Comparison of ENCODE assay signal across 1 cellular context in the genomic region with DNA sequence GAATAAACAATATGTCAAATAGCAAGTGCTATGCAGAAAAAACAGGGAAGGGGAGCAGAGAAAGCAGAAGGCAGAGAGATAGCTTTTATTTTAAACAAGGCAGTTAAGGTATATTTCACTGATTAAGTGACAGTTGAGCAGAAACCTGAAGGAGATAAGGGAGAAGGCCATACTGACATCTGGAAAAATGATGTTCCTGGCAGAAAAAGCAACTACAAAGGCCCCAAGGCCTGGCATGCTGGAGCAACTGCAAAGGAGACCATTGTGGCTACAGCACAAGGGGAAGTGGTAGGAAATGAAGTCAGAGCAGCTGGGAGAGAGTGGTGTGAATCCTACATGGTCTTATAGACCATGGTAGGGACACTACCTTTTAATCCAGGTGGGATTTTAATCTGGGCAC.
TF ChIP-seq lines count a peak whose summit lies in the region.

No MANE protein-coding gene starts in this region.

TF ChIP-seq in K562, 482 proteins besides CTCF, POLR2A, EP300 and RAD21 (continued from another document and continues in another):
- TF ChIP-seq GMEB1 (CRISPR knock-in tag; IDR thresholded peaks at IDR 0.05) (no peak), GABPB2 (CRISPR knock-in tag; conservative IDR thresholded peaks at IDR 0.05) (no peak), FOXM1 (IDR thresholded peaks at IDR 0.05; ENCODE audit: low read depth) (peak; percentile 58), FOXM1 (CRISPR knock-in tag; IDR thresholded peaks at IDR 0.05; ENCODE audit: low read depth) (no peak), CBFA2T3 (IDR thresholded peaks at IDR 0.05) (peak; percentile 92), NCOR1 (IDR thresholded peaks at IDR 0.05) (peak; percentile 83), MEF2A (IDR thresholded peaks at IDR 0.05; ENCODE audit: control insufficient read depth, low read depth, low read length) (no peak), EP400 (IDR thresholded peaks at IDR 0.05) (peak; percentile 51; the same call in 1 of the 2 replicates), NFE2 (IDR thresholded peaks at IDR 0.05; ENCODE audit: low read depth) (no peak), RBM14 (IDR thresholded peaks at IDR 0.05; ENCODE audit: borderline replicate concordance, insufficient read depth, low read depth, low read length) (no peak), SOX6 (IDR thresholded peaks at IDR 0.05) (peak; percentile 71; the same call in 1 of the 2 replicates), CREB1 (IDR thresholded peaks at IDR 0.05) (no peak), CREB1 (CRISPR knock-in tag; IDR thresholded peaks at IDR 0.05) (no peak), CBX3 (IDR thresholded peaks at IDR 0.05; ENCODE audit: borderline replicate concordance in 1 of 2, low read length in 2 of 2) (no peak), ZNF449 (CRISPR knock-in tag; IDR thresholded peaks at IDR 0.05) (no peak), HDAC3 (IDR thresholded peaks at IDR 0.05; ENCODE audit: borderline replicate concordance, partially characterized antibody) (peak; percentile 55), BRD9 (IDR thresholded peaks at IDR 0.05; ENCODE audit: low read depth, partially characterized antibody) (peak; percentile 33), ZEB2 (IDR thresholded peaks at IDR 0.05) (peak; percentile 73; the same call in 1 of the 2 replicates), GATA2 (CRISPR knock-in tag; IDR thresholded peaks at IDR 0.05) (peak; percentile 54; the same call in 1 of the 2 replicates), HDAC2 (IDR thresholded peaks at IDR 0.05) (no peak), ZMIZ1 (IDR thresholded peaks at IDR 0.05; ENCODE audit: low read depth in 2 of 2, low read length in 2 of 2) (peak in 1 of 2 experiments; percentile 54; a peak in 1 of 4 replicates), SMAD4 (CRISPR knock-in tag; conservative IDR thresholded peaks at IDR 0.05) (peak; percentile 43; the same call in 1 of the 2 replicates), CEBPB (tag; IDR thresholded peaks at IDR 0.05) (no peak), HOMEZ (CRISPR knock-in tag; IDR thresholded peaks at IDR 0.05) (no peak), ARNT (IDR thresholded peaks at IDR 0.05) (0 out of 4 replicates have a peak, but pooled peaks of 1 of the 2 experiments have one; percentile 23), RCOR1 (IDR thresholded peaks at IDR 0.05; ENCODE audit: borderline replicate concordance in 1 of 2, low read depth in 2 of 2, low read length in 2 of 2) (no peak), MAX (CRISPR knock-in tag; IDR thresholded peaks at IDR 0.05) (no peak), PURB (CRISPR knock-in tag; IDR thresholded peaks at IDR 0.05; ENCODE audit: low read depth) (no peak), NFIC (IDR thresholded peaks at IDR 0.05) (peak; percentile 58), GTF2E2 (tag; IDR thresholded peaks at IDR 0.05) (no peak), NRF1 (conservative IDR thresholded peaks at IDR 0.05 in 1 of 2, IDR thresholded peaks at IDR 0.05 in 1 of 2) (0 out of 4 replicates have a peak, but pooled peaks of 1 of the 2 experiments have one; percentile 15), ZNF766 (CRISPR knock-in tag; conservative IDR thresholded peaks at IDR 0.05) (0 out of 2 replicates have a peak, but pooled peaks have one; percentile 57), NR2C1 (IDR thresholded peaks at IDR 0.05) (0 out of 2 replicates have a peak, but pooled peaks have one; percentile 24), NR2C1 (tag; IDR thresholded peaks at IDR 0.05) (no peak), KDM1A (IDR thresholded peaks at IDR 0.05) (peak in 1 of 2 experiments; percentile 46; a peak in 3 of 4 replicates), MTA2 (IDR thresholded peaks at IDR 0.05; ENCODE audit: low read depth) (peak; percentile 77), RFX1 (IDR thresholded peaks at IDR 0.05) (no peak), RFX5 (IDR thresholded peaks at IDR 0.05; ENCODE audit: low read depth, low read length) (no peak), CBX1 (IDR thresholded peaks at IDR 0.05; ENCODE audit: low read depth) (no peak), SMAD3 (CRISPR knock-in tag; conservative IDR thresholded peaks at IDR 0.05) (0 out of 2 replicates have a peak, but pooled peaks have one; percentile 74), TCF3 (CRISPR knock-in tag; IDR thresholded peaks at IDR 0.05) (peak; percentile 84), PHB2 (IDR thresholded peaks at IDR 0.05; ENCODE audit: low read depth) (peak; percentile 55; the same call in 1 of the 2 replicates), MEIS2 (IDR thresholded peaks at IDR 0.05; ENCODE audit: partially characterized antibody) (peak; percentile 95), MYNN (IDR thresholded peaks at IDR 0.05) (0 out of 2 replicates have a peak, but pooled peaks have one; percentile 19), MYNN (CRISPR knock-in tag; IDR thresholded peaks at IDR 0.05) (no peak), BCLAF1 (IDR thresholded peaks at IDR 0.05; ENCODE audit: borderline replicate concordance in 1 of 2, control insufficient read depth in 1 of 2, low read depth in 2 of 2, low read length in 1 of 2) (no peak), DPF2 (IDR thresholded peaks at IDR 0.05) (peak; percentile 90), TRIM28 (IDR thresholded peaks at IDR 0.05) (no peak), ELK3 (CRISPR knock-in tag; IDR thresholded peaks at IDR 0.05) (no peak), ZNF174 (CRISPR knock-in tag; IDR thresholded peaks at IDR 0.05) (no peak), PML (IDR thresholded peaks at IDR 0.05; ENCODE audit: low read length) (peak; percentile 72), HMGN3 (IDR thresholded peaks at IDR 0.05; ENCODE audit: borderline replicate concordance, extremely low read depth, insufficient read length, low read depth, low read length) (no peak), GATAD2A (IDR thresholded peaks at IDR 0.05) (0 out of 2 replicates have a peak, but pooled peaks have one; percentile 21), ZBTB12 (CRISPR knock-in tag; IDR thresholded peaks at IDR 0.05) (no peak)
- TF ChIP-seq, protein P1, sequence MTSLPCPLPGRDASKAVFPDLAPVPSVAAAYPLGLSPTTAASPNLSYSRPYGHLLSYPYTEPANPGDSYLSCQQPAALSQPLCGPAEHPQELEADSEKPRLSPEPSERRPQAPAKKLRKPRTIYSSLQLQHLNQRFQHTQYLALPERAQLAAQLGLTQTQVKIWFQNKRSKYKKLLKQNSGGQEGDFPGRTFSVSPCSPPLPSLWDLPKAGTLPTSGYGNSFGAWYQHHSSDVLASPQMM (CRISPR knock-in tag; IDR thresholded peaks at IDR 0.05), result no peak
- TF ChIP-seq, protein P2, sequence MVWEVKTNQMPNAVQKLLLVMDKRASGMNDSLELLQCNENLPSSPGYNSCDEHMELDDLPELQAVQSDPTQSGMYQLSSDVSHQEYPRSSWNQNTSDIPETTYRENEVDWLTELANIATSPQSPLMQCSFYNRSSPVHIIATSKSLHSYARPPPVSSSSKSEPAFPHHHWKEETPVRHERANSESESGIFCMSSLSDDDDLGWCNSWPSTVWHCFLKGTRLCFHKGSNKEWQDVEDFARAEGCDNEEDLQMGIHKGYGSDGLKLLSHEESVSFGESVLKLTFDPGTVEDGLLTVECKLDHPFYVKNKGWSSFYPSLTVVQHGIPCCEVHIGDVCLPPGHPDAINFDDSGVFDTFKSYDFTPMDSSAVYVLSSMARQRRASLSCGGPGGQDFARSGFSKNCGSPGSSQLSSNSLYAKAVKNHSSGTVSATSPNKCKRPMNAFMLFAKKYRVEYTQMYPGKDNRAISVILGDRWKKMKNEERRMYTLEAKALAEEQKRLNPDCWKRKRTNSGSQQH (CRISPR knock-in tag; IDR thresholded peaks at IDR 0.05), result no peak
